Comparison of ENCODE assay signal across 1 cellular context in the genomic region with DNA sequence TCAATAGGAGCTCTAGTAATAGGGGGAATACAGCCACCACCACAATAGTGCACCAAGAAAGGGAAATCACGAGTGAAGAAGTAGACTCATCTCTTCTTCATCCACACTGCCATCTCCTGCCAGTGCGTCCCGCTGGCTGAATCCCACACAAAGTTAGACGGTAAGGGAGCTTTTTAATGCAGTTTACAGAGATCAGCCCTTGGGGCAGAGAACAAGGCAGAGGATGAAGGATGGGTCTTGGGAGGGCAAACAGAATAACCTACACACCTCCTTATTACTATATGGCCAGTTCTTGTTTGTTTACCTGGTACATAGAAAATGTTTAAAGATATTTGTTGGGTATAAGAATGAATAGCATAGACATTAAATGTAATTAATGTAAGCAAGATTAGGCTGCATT.
TF ChIP-seq lines count a peak whose summit lies in the region.

No MANE protein-coding gene starts in this region.

TF ChIP-seq in IMR-90, 13 proteins besides CTCF, POLR2A, EP300 and RAD21:
- TF ChIP-seq RCOR1 (IDR thresholded peaks at IDR 0.05; ENCODE audit: insufficient replicate concordance, low read length), result no peak
- no peak for TF ChIP-seq RFX5 (IDR thresholded peaks at IDR 0.05; ENCODE audit: low read depth, low read length)
- TF ChIP-seq, protein P1, sequence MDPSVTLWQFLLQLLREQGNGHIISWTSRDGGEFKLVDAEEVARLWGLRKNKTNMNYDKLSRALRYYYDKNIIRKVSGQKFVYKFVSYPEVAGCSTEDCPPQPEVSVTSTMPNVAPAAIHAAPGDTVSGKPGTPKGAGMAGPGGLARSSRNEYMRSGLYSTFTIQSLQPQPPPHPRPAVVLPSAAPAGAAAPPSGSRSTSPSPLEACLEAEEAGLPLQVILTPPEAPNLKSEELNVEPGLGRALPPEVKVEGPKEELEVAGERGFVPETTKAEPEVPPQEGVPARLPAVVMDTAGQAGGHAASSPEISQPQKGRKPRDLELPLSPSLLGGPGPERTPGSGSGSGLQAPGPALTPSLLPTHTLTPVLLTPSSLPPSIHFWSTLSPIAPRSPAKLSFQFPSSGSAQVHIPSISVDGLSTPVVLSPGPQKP (IDR thresholded peaks at IDR 0.05; ENCODE audit: borderline replicate concordance, low read depth, low read length), result no peak
- no peak for TF ChIP-seq MAZ (IDR thresholded peaks at IDR 0.05; ENCODE audit: borderline replicate concordance, low read depth, low read length)
- no peak for TF ChIP-seq NFE2L2 (IDR thresholded peaks at IDR 0.05; ENCODE audit: low read depth, low read length)
- no peak for TF ChIP-seq SMC3 (IDR thresholded peaks at IDR 0.05; ENCODE audit: low read depth, low read length)
- TF ChIP-seq BHLHE40 (IDR thresholded peaks at IDR 0.05; ENCODE audit: low read depth, low read length), result no peak
TF ChIP-seq in IMR-90: peak in this region for 0.
